ENCODE assay signal across 9 cellular contexts in genomic region chr1:63915121-63915520, GRCh38.
DNase-seq lines count a peak whose midpoint lies in the region; ATAC-seq and TF ChIP-seq lines count a peak whose summit lies in the region.
"Had no signal": no experiment of that assay in that cellular context is flagged by ENCODE, and none has a peak within 500 bp of the region (broad histone marks: within the 10 kb centered on the region; RNA-seq: fewer than 3 reads in every experiment).

No MANE protein-coding gene starts in this region.

- TF ChIP-seq CTCF in GM10266 (IDR thresholded peaks at IDR 0.05; ENCODE audit: control insufficient read depth, insufficient read depth, low read depth, missing control alignments) (peak; percentile 36), astrocyte of the cerebellum (IDR thresholded peaks at IDR 0.05; ENCODE audit: low read depth, low read length, missing control alignments) (peak; percentile 55), natural killer cell (IDR thresholded peaks at IDR 0.05) (no peak)

- no peak overlapping the region for H3K4me3 Mint-ChIP-seq in natural killer cell
- H3K4me3 Mint-ChIP-seq: activated CD4-positive, alpha-beta T cell treated with anti-CD3 and anti-CD28 coated beads, Interleukin-2, amount 10 ng/mL, durations not matched to agents 24 days and 14 days had no signal

- peak; percentile 40 for TF ChIP-seq RAD21 in Ishikawa (IDR thresholded peaks at IDR 0.05; ENCODE audit: low read depth)

- H3K27me3 Mint-ChIP-seq in natural killer cell (ENCODE audit: low read depth in 2 of 2), result peaks cover 6 to 17% of the 10 kb centered on the region in 2 donors

- in situ Hi-C loops in astrocyte of the cerebellum (cut with HindIII; ENCODE audit: low sequenced_read_pairs), result loop anchor here (25.0 kb wide), 1 partner anchor 322 kb away; no protein-coding TSS in a partner anchor

- no peak for TF ChIP-seq EP300 in Ishikawa (IDR thresholded peaks at IDR 0.05; ENCODE audit: borderline replicate concordance)

- intact Hi-C loops in natural killer cell (cut with micrococcal nuclease), result loop anchor here (1.0 kb wide), 1 partner anchor 299 kb away; no protein-coding TSS in a partner anchor

- peak in 2 of 3 donors; percentile 53 to 67 for ATAC-seq in natural killer cell
- no peak for ATAC-seq in GM18498 (IDR thresholded peaks at IDR 0.05; ENCODE audit: unreplicated experiment)
- no peak for ATAC-seq in GM21423 (IDR thresholded peaks at IDR 0.05; ENCODE audit: unreplicated experiment)

- no peaks in the 10 kb centered on the region for H3K4me1 Mint-ChIP-seq in natural killer cell
- H3K4me1 Mint-ChIP-seq: activated CD4-positive, alpha-beta T cell treated with anti-CD3 and anti-CD28 coated beads, Interleukin-2, amount 10 ng/mL, durations not matched to agents 24 days and 14 days had no signal

- DNase-seq in GM10266 (ENCODE audit: extremely low spot score) (peak; percentile 19), astrocyte of the cerebellum (ENCODE audit: low read depth) (peak; percentile 24), natural killer cell (no peak), kidney glomerular epithelial cell (lab: John Stamatoyannopoulos, UW) (no peak)
- DNase-seq: activated CD4-positive, alpha-beta T cell treated with anti-CD3 and anti-CD28 coated beads, Interleukin-2, amount 10 ng/mL, durations not matched to agents 24 days and 14 days had no signal

- H3K9me3 Mint-ChIP-seq in natural killer cell, result no peaks in the 10 kb centered on the region
- H3K9me3 Mint-ChIP-seq: activated CD4-positive, alpha-beta T cell treated with anti-CD3 and anti-CD28 coated beads, Interleukin-2, amount 10 ng/mL, durations not matched to agents 24 days and 14 days had no signal

- no peak overlapping the region for H3K4me3 ChIP-seq in astrocyte of the cerebellum (ENCODE audit: low read depth, low read length)
- H3K4me3 ChIP-seq: lung had no signal

- no peaks in the 10 kb centered on the region for H3K36me3 Mint-ChIP-seq in natural killer cell

- H3K27ac Mint-ChIP-seq in natural killer cell, result no peak overlapping the region
- H3K27ac Mint-ChIP-seq: activated CD4-positive, alpha-beta T cell treated with anti-CD3 and anti-CD28 coated beads, Interleukin-2, amount 10 ng/mL, durations not matched to agents 24 days and 14 days had no signal

TF ChIP-seq in Ishikawa, 13 proteins besides CTCF, POLR2A, EP300 and RAD21:
- TF ChIP-seq TAF1 (IDR thresholded peaks at IDR 0.05; ENCODE audit: low read depth), result no peak
- TF ChIP-seq MAX (IDR thresholded peaks at IDR 0.05), result no peak
- no peak for TF ChIP-seq REST (IDR thresholded peaks at IDR 0.05; ENCODE audit: low read depth)
- no peak for TF ChIP-seq ZBTB7A (IDR thresholded peaks at IDR 0.05; ENCODE audit: low read depth)
- no peak for TF ChIP-seq YY1 (IDR thresholded peaks at IDR 0.05; ENCODE audit: low read depth)

Comparison
In these comparisons a context has a peak if more than half of its experiments do, and no peak if none do; other contexts are left out.
1. DNase-seq: peak in GM10266 (single experiment) and astrocyte of the cerebellum (single experiment); none in natural killer cell (single experiment) and kidney glomerular epithelial cell (single experiment).
2. ATAC-seq: peak in natural killer cell (2 of 3); none in GM18498 (single experiment) and GM21423 (single experiment).